ENCODE assay signal across 8 cellular contexts in genomic region chr13:52929826-52930225, GRCh38.
"Had no signal": no experiment of that assay in that cellular context is flagged by ENCODE, and none has a peak within 500 bp of the region (broad histone marks: within the 10 kb centered on the region; RNA-seq: fewer than 3 reads in every experiment).

No MANE protein-coding gene starts in this region.

- ATAC-seq: K562 had no signal

- DNase-seq: GM23248, GOT3, H9, HCEC 1CT, IMR-90 had no signal

- H3K4me3 ChIP-seq: GM23248, K562 had no signal

- H3K9ac ChIP-seq: GM23248 had no signal

- H2AFZ ChIP-seq: GM23248 had no signal

- H3K27ac ChIP-seq: GM23248 had no signal

- FAIRE-seq: H54, HTR-8/SVneo, K562 had no signal
